ENCODE assay signal across 30 cellular contexts in genomic region chr10:9035355-9035754, GRCh38.
"Had no signal": no experiment of that assay in that cellular context is flagged by ENCODE, and none has a peak within 500 bp of the region (broad histone marks: within the 10 kb centered on the region; RNA-seq: fewer than 3 reads in every experiment).

No MANE protein-coding gene starts in this region.

- H3K27me3 Mint-ChIP-seq: activated B cell treated with CpG ODN at 0.5 μM for 24 hours; activated naive CD8-positive, alpha-beta T cell had no signal

- FAIRE-seq: endometrium, endothelial cell of umbilical vein had no signal

- DNase-seq: activated B cell treated with CpG ODN at 0.5 μM for 24 hours; activated CD4-positive, alpha-beta T cell treated with anti-CD3 and anti-CD28 coated beads for 48 hours; activated CD4-positive, alpha-beta T cell treated with anti-CD3 and anti-CD28 coated beads, Interleukin-2, amount 50 U/mL, for 1 hour; activated CD4-positive, alpha-beta T cell treated with anti-CD3 and anti-CD28 coated beads, Interleukin-2, amount 50 U/mL, for 48 hours; activated CD8-positive, alpha-beta memory T cell treated with anti-CD3 and anti-CD28 coated beads for 24 hours; activated CD8-positive, alpha-beta T cell treated with anti-CD3 and anti-CD28 coated beads for 36 hours; activated effector memory CD4-positive, alpha-beta T cell treated with Interleukin-2 at 50 U/mL for 16 hours; activated gamma-delta T cell treated with Interleukin-2 at 50 U/mL for 16 hours; activated naive CD4-positive, alpha-beta T cell treated with anti-CD3 and anti-CD28 coated beads, Interleukin-2, amount 50 U/mL, for 16 hours; activated naive CD4-positive, alpha-beta T cell treated with Interleukin-2 at 50 U/mL for 16 hours; activated T-cell treated with anti-CD3 and anti-CD28 coated beads, Interleukin-2, amount 50 U/mL, for 4 hours; brain microvascular endothelial cell; central memory CD4-positive, alpha-beta T cell; cerebellar nuclear complex; colonic mucosa; effector CD8-positive, alpha-beta T cell; foreskin keratinocyte; gastrocnemius medialis; glutamatergic neuron; T-helper 1 cell; T-helper 17 cell; T1000; WERI-Rb-1 had no signal

- H3K4me3 ChIP-seq: ascending aorta, cardiac muscle cell, colonic mucosa, gastrocnemius medialis had no signal

- H3K9me3 ChIP-seq: ascending aorta, colonic mucosa, gastrocnemius medialis had no signal

- H3K27me3 ChIP-seq: ascending aorta, brain microvascular endothelial cell, cardiac muscle cell, colonic mucosa, foreskin keratinocyte, gastrocnemius medialis had no signal

- H3K4me1 Mint-ChIP-seq: activated B cell treated with CpG ODN at 0.5 μM for 24 hours; activated T-helper 17 cell treated with anti-CD3 and anti-CD28 coated beads, Interleukin-2, amount 50 U/mL, for 72 hours; T-helper 17 cell had no signal

- H3K4me1 ChIP-seq: ascending aorta, colonic mucosa, foreskin keratinocyte, gastrocnemius medialis had no signal

- H3K27ac ChIP-seq: ascending aorta, brain microvascular endothelial cell, cardiac muscle cell, colonic mucosa, foreskin keratinocyte, gastrocnemius medialis, WERI-Rb-1 had no signal

- H3K27ac Mint-ChIP-seq: activated B cell treated with CpG ODN at 0.5 μM for 24 hours; activated CD8-positive, alpha-beta T cell treated with anti-CD3 and anti-CD28 coated beads for 36 hours; activated naive CD8-positive, alpha-beta T cell; activated T-helper 17 cell treated with anti-CD3 and anti-CD28 coated beads, Interleukin-2, amount 50 U/mL, for 72 hours; T-helper 17 cell; T-helper 2 cell treated with Interferon-gamma antibody and Interleukin-4, amounts not matched to agents 5 μg/mL and 100 μg/mL, for 36 hours had no signal

- H3K4me3 Mint-ChIP-seq: activated B cell treated with CpG ODN at 0.5 μM for 24 hours; activated CD8-positive, alpha-beta T cell treated with anti-CD3 and anti-CD28 coated beads for 36 hours; activated naive CD8-positive, alpha-beta T cell; activated T-cell treated with anti-CD3 and anti-CD28 coated beads, Interleukin-2, amount 50 U/mL, for 4 hours; activated T-helper 17 cell treated with anti-CD3 and anti-CD28 coated beads, Interleukin-2, amount 50 U/mL, for 72 hours; T-helper 17 cell; T-helper 2 cell treated with Interferon-gamma antibody and Interleukin-4, amounts not matched to agents 5 μg/mL and 100 μg/mL, for 36 hours had no signal

- H3K36me3 ChIP-seq: ascending aorta, brain microvascular endothelial cell, cardiac muscle cell, colonic mucosa, gastrocnemius medialis, WERI-Rb-1 had no signal
